Comparison of ENCODE assay signal across 1 cellular context in the genomic region with DNA sequence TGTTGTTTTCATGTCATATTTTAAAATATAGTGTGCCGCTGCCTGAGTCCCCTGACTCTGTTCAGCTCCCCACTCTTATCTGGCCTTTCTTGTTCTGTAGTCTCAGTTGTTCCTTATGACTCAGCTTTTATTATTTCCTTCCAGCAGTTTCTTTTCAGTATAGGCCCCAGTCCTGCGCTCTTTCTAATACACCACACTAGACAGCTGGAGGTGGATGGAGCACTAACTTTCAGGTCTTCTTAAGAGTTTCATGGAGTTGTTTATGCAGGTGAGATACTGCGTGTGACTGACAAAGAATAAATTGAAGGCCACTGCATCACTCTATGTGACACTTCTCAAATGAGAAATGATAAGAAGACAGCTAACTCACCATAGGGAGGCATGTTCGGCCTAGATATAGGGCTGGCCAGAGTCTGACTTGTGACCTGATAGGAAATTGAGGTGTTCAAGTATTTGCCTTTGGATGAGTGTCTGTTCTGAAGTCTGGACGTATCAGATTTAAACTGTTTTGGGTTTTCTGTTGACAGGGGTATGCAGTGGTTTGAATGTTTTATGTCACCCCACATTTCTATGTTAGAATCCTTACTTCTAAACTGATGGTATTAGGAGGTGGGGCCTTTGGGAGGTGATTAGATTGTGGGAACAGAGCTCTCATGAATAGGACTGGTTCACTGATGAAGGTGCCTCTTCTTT.
TF ChIP-seq lines count a peak whose summit lies in the region.

No MANE protein-coding gene starts in this region.

TF ChIP-seq in K562, 482 proteins besides CTCF, POLR2A, EP300 and RAD21 (continued from another document and continues in another):
- TF ChIP-seq DLX4 (CRISPR knock-in tag; IDR thresholded peaks at IDR 0.05) (no peak), ZNF696 (CRISPR knock-in tag; conservative IDR thresholded peaks at IDR 0.05) (no peak), HDAC6 (IDR thresholded peaks at IDR 0.05; ENCODE audit: low read depth, low read length) (no peak), ZEB2 (IDR thresholded peaks at IDR 0.05) (peak; percentile 75; the same call in 1 of the 2 replicates), CTCFL (IDR thresholded peaks at IDR 0.05; ENCODE audit: borderline replicate concordance, insufficient read depth, low read depth, low read length, poor library complexity, severe bottlenecking) (no peak), TEAD4 (IDR thresholded peaks at IDR 0.05; ENCODE audit: low read length) (peak; percentile 84), TEAD4 (CRISPR knock-in tag; IDR thresholded peaks at IDR 0.05; ENCODE audit: borderline replicate concordance) (no peak), ZNF311 (CRISPR knock-in tag; IDR thresholded peaks at IDR 0.05) (no peak), BRF2 (IDR thresholded peaks at IDR 0.05; ENCODE audit: borderline replicate concordance, insufficient read depth, insufficient read length) (no peak), ARNT (IDR thresholded peaks at IDR 0.05) (peak in 1 of 2 experiments; percentile 55; a peak in 1 of 4 replicates), ZNF717 (CRISPR knock-in tag; IDR thresholded peaks at IDR 0.05) (no peak), TARDBP (IDR thresholded peaks at IDR 0.05) (no peak), ZNF282 (CRISPR knock-in tag; IDR thresholded peaks at IDR 0.05) (no peak), HNRNPL (IDR thresholded peaks at IDR 0.05; ENCODE audit: low read depth, low read length) (no peak), TBL1XR1 (IDR thresholded peaks at IDR 0.05; ENCODE audit: low read length in 2 of 2) (no peak), ZNF395 (CRISPR knock-in tag; IDR thresholded peaks at IDR 0.05) (no peak), MAFK (IDR thresholded peaks at IDR 0.05; ENCODE audit: low read length) (peak; percentile 42; the same call in 1 of the 2 replicates), HDAC1 (IDR thresholded peaks at IDR 0.05) (peak in 1 of 2 experiments; percentile 54; a peak in 1 of 4 replicates), MAZ (CRISPR knock-in tag; conservative IDR thresholded peaks at IDR 0.05 in 1 of 2, IDR thresholded peaks at IDR 0.05 in 1 of 2) (no peak), HNRNPLL (IDR thresholded peaks at IDR 0.05; ENCODE audit: low read depth, low read length, poor library complexity, severe bottlenecking) (no peak), RERE (CRISPR knock-in tag; IDR thresholded peaks at IDR 0.05; ENCODE audit: borderline replicate concordance) (no peak), ZNF347 (CRISPR knock-in tag; IDR thresholded peaks at IDR 0.05; ENCODE audit: low read depth) (no peak), SIN3B (IDR thresholded peaks at IDR 0.05; ENCODE audit: low read depth) (no peak), ATF3 (IDR thresholded peaks at IDR 0.05) (peak; percentile 48; the same call in 1 of the 2 replicates), ATF3 (CRISPR knock-in tag; conservative IDR thresholded peaks at IDR 0.05) (no peak), GATA2 (CRISPR knock-in tag; IDR thresholded peaks at IDR 0.05) (no peak), TSC22D4 (tag; IDR thresholded peaks at IDR 0.05) (no peak), SOX6 (IDR thresholded peaks at IDR 0.05) (peak; percentile 64; the same call in 1 of the 2 replicates), MXI1 (IDR thresholded peaks at IDR 0.05; ENCODE audit: low read depth, low read length) (no peak), ZC3H4 (CRISPR knock-in tag; IDR thresholded peaks at IDR 0.05; ENCODE audit: borderline replicate concordance) (no peak), ZZZ3 (IDR thresholded peaks at IDR 0.05) (no peak), TRIM24 (IDR thresholded peaks at IDR 0.05) (peak in 1 of 2 experiments; percentile 81; a peak in 2 of 4 replicates), TBP (optimal IDR thresholded peaks at IDR 0.05; ENCODE audit: low read depth, low read length) (no peak), FIP1L1 (IDR thresholded peaks at IDR 0.05; ENCODE audit: low read depth, low read length, poor library complexity, severe bottlenecking) (no peak), CEBPB (tag; IDR thresholded peaks at IDR 0.05) (no peak), ZNF274 (IDR thresholded peaks at IDR 0.05; ENCODE audit: borderline replicate concordance, low read depth, low read length) (no peak), EWSR1 (IDR thresholded peaks at IDR 0.05; ENCODE audit: borderline replicate concordance, low read depth, partially characterized antibody) (no peak), DPF2 (IDR thresholded peaks at IDR 0.05) (peak; percentile 91), ARID1B (IDR thresholded peaks at IDR 0.05) (peak; percentile 91), ZNF316 (IDR thresholded peaks at IDR 0.05) (peak; percentile 87)
- TF ChIP-seq, protein P1, sequence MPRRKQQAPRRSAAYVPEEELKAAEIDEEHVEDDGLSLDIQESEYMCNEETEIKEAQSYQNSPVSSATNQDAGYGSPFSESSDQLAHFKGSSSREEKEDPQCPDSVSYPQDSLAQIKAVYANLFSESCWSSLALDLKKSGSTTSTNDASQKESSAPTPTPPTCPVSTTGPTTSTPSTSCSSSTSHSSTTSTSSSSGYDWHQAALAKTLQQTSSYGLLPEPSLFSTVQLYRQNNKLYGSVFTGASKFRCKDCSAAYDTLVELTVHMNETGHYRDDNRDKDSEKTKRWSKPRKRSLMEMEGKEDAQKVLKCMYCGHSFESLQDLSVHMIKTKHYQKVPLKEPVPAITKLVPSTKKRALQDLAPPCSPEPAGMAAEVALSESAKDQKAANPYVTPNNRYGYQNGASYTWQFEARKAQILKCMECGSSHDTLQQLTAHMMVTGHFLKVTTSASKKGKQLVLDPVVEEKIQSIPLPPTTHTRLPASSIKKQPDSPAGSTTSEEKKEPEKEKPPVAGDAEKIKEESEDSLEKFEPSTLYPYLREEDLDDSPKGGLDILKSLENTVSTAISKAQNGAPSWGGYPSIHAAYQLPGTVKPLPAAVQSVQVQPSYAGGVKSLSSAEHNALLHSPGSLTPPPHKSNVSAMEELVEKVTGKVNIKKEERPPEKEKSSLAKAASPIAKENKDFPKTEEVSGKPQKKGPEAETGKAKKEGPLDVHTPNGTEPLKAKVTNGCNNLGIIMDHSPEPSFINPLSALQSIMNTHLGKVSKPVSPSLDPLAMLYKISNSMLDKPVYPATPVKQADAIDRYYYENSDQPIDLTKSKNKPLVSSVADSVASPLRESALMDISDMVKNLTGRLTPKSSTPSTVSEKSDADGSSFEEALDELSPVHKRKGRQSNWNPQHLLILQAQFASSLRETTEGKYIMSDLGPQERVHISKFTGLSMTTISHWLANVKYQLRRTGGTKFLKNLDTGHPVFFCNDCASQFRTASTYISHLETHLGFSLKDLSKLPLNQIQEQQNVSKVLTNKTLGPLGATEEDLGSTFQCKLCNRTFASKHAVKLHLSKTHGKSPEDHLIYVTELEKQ (CRISPR knock-in tag; IDR thresholded peaks at IDR 0.05): no peak
- TF ChIP-seq, protein P2, sequence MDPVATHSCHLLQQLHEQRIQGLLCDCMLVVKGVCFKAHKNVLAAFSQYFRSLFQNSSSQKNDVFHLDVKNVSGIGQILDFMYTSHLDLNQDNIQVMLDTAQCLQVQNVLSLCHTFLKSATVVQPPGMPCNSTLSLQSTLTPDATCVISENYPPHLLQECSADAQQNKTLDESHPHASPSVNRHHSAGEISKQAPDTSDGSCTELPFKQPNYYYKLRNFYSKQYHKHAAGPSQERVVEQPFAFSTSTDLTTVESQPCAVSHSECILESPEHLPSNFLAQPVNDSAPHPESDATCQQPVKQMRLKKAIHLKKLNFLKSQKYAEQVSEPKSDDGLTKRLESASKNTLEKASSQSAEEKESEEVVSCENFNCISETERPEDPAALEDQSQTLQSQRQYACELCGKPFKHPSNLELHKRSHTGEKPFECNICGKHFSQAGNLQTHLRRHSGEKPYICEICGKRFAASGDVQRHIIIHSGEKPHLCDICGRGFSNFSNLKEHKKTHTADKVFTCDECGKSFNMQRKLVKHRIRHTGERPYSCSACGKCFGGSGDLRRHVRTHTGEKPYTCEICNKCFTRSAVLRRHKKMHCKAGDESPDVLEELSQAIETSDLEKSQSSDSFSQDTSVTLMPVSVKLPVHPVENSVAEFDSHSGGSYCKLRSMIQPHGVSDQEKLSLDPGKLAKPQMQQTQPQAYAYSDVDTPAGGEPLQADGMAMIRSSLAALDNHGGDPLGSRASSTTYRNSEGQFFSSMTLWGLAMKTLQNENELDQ (CRISPR knock-in tag; IDR thresholded peaks at IDR 0.05; ENCODE audit: borderline replicate concordance): no peak
